Comparison of ENCODE assay signal across 15 cellular contexts in the genomic region with DNA sequence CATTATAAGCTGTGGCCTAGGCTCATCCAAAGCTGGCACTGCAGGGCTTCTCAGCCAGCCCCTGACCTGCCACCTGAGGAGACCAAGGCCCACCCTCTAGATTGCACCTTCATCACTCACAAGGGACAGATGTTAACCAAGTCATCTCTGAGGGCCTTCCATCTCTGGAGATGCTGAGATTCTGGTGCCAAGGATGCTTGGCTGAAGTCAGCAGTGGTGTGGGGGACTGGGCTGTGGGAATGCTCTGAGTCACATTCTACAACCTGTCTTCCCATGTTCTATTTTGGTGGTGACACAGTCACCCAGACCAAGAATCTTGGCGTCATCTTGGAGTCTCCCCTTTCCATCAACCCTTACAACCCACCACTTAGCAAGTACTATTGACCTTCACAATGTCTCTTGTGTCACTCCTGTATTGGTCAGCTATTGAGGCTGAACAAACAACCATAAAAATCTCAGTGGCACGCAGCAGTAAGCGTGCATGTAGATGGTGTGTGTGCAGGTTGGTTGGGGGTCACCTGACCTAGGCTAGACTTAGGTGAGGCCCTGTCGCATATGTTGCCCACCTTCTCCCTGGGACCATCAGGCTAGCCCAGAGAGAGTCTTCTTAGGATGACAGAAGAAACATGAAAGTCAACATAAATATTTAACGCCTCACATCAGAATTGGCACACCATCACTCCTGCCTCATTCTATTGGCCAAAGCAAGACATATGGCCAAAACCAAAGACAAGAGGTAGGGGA.
A peak's percentile ranks its signal among the peaks of the same experiment; 100 is the strongest.
DNase-seq lines count a peak whose midpoint lies in the region; ATAC-seq and TF ChIP-seq lines count a peak whose summit lies in the region.
"Had no signal": no experiment of that assay in that cellular context is flagged by ENCODE, and none has a peak within 500 bp of the region (broad histone marks: within the 10 kb centered on the region; RNA-seq: fewer than 3 reads in every experiment).

No MANE protein-coding gene starts in this region.

- H3K27me3 Mint-ChIP-seq in activated CD4-positive, alpha-beta T cell treated with anti-CD3 and anti-CD28 coated beads for 36 hours = no peaks in the 10 kb centered on the region
- no peaks in the 10 kb centered on the region for H3K27me3 Mint-ChIP-seq in activated CD8-positive, alpha-beta T cell treated with anti-CD3 and anti-CD28 coated beads for 36 hours
- no peaks in the 10 kb centered on the region for H3K27me3 Mint-ChIP-seq in stimulated activated naive CD8-positive, alpha-beta T cell treated with anti-CD3 and anti-CD28 coated beads, Interleukin-15, amount 100 ng/mL, for 72 hours
- H3K27me3 Mint-ChIP-seq: stimulated activated naive B cell treated with anti-CD40 and anti-IgM and Interleukin-4, amounts not matched to agents 10 μg/mL and 1 μg/mL and 100 μg/mL, for 72 hours had no signal

- no peaks in the 10 kb centered on the region for H3K36me3 Mint-ChIP-seq in activated CD4-positive, alpha-beta T cell treated with anti-CD3 and anti-CD28 coated beads for 36 hours (ENCODE audit: low read depth)
- H3K36me3 Mint-ChIP-seq in activated CD8-positive, alpha-beta T cell treated with anti-CD3 and anti-CD28 coated beads for 36 hours (ENCODE audit: low read depth) = no peaks in the 10 kb centered on the region

- no peaks in the 10 kb centered on the region for H3K9me3 Mint-ChIP-seq in activated CD4-positive, alpha-beta T cell treated with anti-CD3 and anti-CD28 coated beads for 36 hours (ENCODE audit: low read depth)
- no peaks in the 10 kb centered on the region for H3K9me3 Mint-ChIP-seq in activated CD8-positive, alpha-beta T cell treated with anti-CD3 and anti-CD28 coated beads for 36 hours
- H3K9me3 Mint-ChIP-seq in stimulated activated naive CD8-positive, alpha-beta T cell treated with anti-CD3 and anti-CD28 coated beads, Interleukin-15, amount 100 ng/mL, for 72 hours = no peaks in the 10 kb centered on the region
- H3K9me3 Mint-ChIP-seq: neural crest cell; stimulated activated naive B cell treated with anti-CD40 and anti-IgM and Interleukin-4, amounts not matched to agents 10 μg/mL and 1 μg/mL and 100 μg/mL, for 72 hours had no signal

- no peak for TF ChIP-seq CTCF in activated CD8-positive, alpha-beta T cell treated with anti-CD3 and anti-CD28 coated beads for 36 hours (IDR thresholded peaks at IDR 0.05)
- no peak for TF ChIP-seq CTCF in omental fat pad (IDR thresholded peaks at IDR 0.05)
- TF ChIP-seq CTCF in GM10266 (IDR thresholded peaks at IDR 0.05; ENCODE audit: control insufficient read depth, insufficient read depth, low read depth, missing control alignments) = no peak

- CTCF ChIA-PET in activated CD4-positive, alpha-beta T cell treated with anti-CD3 and anti-CD28 coated beads for 36 hours (lab: Charles Lee) = interaction anchor here (0.9 to 1.8 kb wide), 2 partner anchors 18 to 120 kb away, joined by 3 to 4 read pairs; no protein-coding TSS in a partner anchor
- CTCF ChIA-PET in activated CD8-positive, alpha-beta T cell treated with anti-CD3 and anti-CD28 coated beads for 36 hours (lab: Charles Lee) = no interaction called here

- peak; percentile 15 for DNase-seq in activated CD4-positive, alpha-beta T cell treated with anti-CD3 and anti-CD28 coated beads for 36 hours
- no peak for DNase-seq in activated CD4-positive, alpha-beta T cell treated with anti-CD3 and anti-CD28 coated beads for 1 hour
- DNase-seq in activated CD8-positive, alpha-beta T cell treated with anti-CD3 and anti-CD28 coated beads for 36 hours = no peak
- peak; percentile 54 for DNase-seq in hepatic stellate cell (ENCODE audit: low spot score)
- DNase-seq in stimulated activated naive CD8-positive, alpha-beta T cell treated with anti-CD3 and anti-CD28 coated beads, Interleukin-15, amount 100 ng/mL, for 72 hours = peak in 1 of 2 donors; percentile 7
- no peak for DNase-seq in omental fat pad (ENCODE audit: low spot score)
- DNase-seq in GM10266 (ENCODE audit: extremely low spot score) = no peak
- DNase-seq in DMS53 (lab: John Stamatoyannopoulos, UW) = no peak
- DNase-seq: DMS79; kidney; NCI-H1694 treated with DMSO at 0.1 percent for 48 hours; NK-92 treated with Interleukin-12 subunit alpha and Interleukin-12 subunit beta, amount 100 ng/mL, for 24 hours; stimulated activated naive B cell treated with anti-CD40 and anti-IgM and Interleukin-4, amounts not matched to agents 10 μg/mL and 1 μg/mL and 100 μg/mL, for 72 hours had no signal

- no peak overlapping the region for H3K4me3 Mint-ChIP-seq in activated CD4-positive, alpha-beta T cell treated with anti-CD3 and anti-CD28 coated beads for 36 hours
- H3K4me3 Mint-ChIP-seq in activated CD8-positive, alpha-beta T cell treated with anti-CD3 and anti-CD28 coated beads for 36 hours = no peak overlapping the region
- H3K4me3 Mint-ChIP-seq in stimulated activated naive CD8-positive, alpha-beta T cell treated with anti-CD3 and anti-CD28 coated beads, Interleukin-15, amount 100 ng/mL, for 72 hours = no peak overlapping the region
- H3K4me3 Mint-ChIP-seq: neural crest cell; stimulated activated naive B cell treated with anti-CD40 and anti-IgM and Interleukin-4, amounts not matched to agents 10 μg/mL and 1 μg/mL and 100 μg/mL, for 72 hours had no signal

- peaks cover 47% of the 10 kb centered on the region for H3K4me1 Mint-ChIP-seq in activated CD4-positive, alpha-beta T cell treated with anti-CD3 and anti-CD28 coated beads for 36 hours
- H3K4me1 Mint-ChIP-seq in activated CD8-positive, alpha-beta T cell treated with anti-CD3 and anti-CD28 coated beads for 36 hours (ENCODE audit: low read depth) = peaks cover 49% of the 10 kb centered on the region
- peaks cover 42% of the 10 kb centered on the region for H3K4me1 Mint-ChIP-seq in stimulated activated naive CD8-positive, alpha-beta T cell treated with anti-CD3 and anti-CD28 coated beads, Interleukin-15, amount 100 ng/mL, for 72 hours

- ATAC-seq in activated CD4-positive, alpha-beta T cell treated with anti-CD3 and anti-CD28 coated beads for 36 hours = peak; percentile 11
- ATAC-seq in activated CD8-positive, alpha-beta T cell treated with anti-CD3 and anti-CD28 coated beads for 36 hours = peak; percentile 8
- peak; percentile 4 for ATAC-seq in stimulated activated naive CD8-positive, alpha-beta T cell treated with anti-CD3 and anti-CD28 coated beads, Interleukin-15, amount 100 ng/mL, for 72 hours
- no peak for ATAC-seq in omental fat pad (ENCODE audit: low FRiP score)
- ATAC-seq: A549 had no signal

- POLR2A ChIA-PET in activated CD4-positive, alpha-beta T cell treated with anti-CD3 and anti-CD28 coated beads for 36 hours (lab: Charles Lee) = interaction anchor here (1.1 to 1.4 kb wide), 2 partner anchors 14 to 19 kb away, joined by 4 read pairs; no protein-coding TSS in a partner anchor
- POLR2A ChIA-PET in activated CD8-positive, alpha-beta T cell treated with anti-CD3 and anti-CD28 coated beads for 36 hours (lab: Charles Lee) = interaction anchor here (1.1 to 2.1 kb wide), 2 partner anchors 8 to 19 kb away, joined by 3 to 8 read pairs; no protein-coding TSS in a partner anchor

- H3K27ac Mint-ChIP-seq in activated CD4-positive, alpha-beta T cell treated with anti-CD3 and anti-CD28 coated beads for 36 hours = peak overlapping the region; percentile 13
- H3K27ac Mint-ChIP-seq in activated CD8-positive, alpha-beta T cell treated with anti-CD3 and anti-CD28 coated beads for 36 hours = peak overlapping the region; percentile 91
- H3K27ac Mint-ChIP-seq in stimulated activated naive CD8-positive, alpha-beta T cell treated with anti-CD3 and anti-CD28 coated beads, Interleukin-15, amount 100 ng/mL, for 72 hours = peak overlapping the region in 1 of 2 donors; percentile 23
- H3K27ac Mint-ChIP-seq: stimulated activated naive B cell treated with anti-CD40 and anti-IgM and Interleukin-4, amounts not matched to agents 10 μg/mL and 1 μg/mL and 100 μg/mL, for 72 hours had no signal

- intact Hi-C loops in activated CD4-positive, alpha-beta T cell treated with anti-CD3 and anti-CD28 coated beads for 36 hours (cut with DNase I, micrococcal nuclease) = loop anchor here in 1 of 2 experiments (1.0 to 2.0 kb wide), 2 partner anchors 15 to 19 kb away; no protein-coding TSS in a partner anchor
- intact Hi-C loops in activated CD8-positive, alpha-beta T cell treated with anti-CD3 and anti-CD28 coated beads for 36 hours (cut with micrococcal nuclease) = no loop called here

Comparison
In these comparisons a context has a peak if more than half of its experiments do, and no peak if none do; other contexts are left out.
1. DNase-seq: peak in activated CD4-positive, alpha-beta T cell treated with anti-CD3 and anti-CD28 coated beads for 36 hours (single experiment) and hepatic stellate cell (single experiment); none in activated CD4-positive, alpha-beta T cell treated with anti-CD3 and anti-CD28 coated beads for 1 hour (single experiment), activated CD8-positive, alpha-beta T cell treated with anti-CD3 and anti-CD28 coated beads for 36 hours (single experiment), omental fat pad (single experiment), GM10266 (single experiment) and DMS53 (single experiment).